ENCODE assay signal across 13 cellular contexts in the genomic region with DNA sequence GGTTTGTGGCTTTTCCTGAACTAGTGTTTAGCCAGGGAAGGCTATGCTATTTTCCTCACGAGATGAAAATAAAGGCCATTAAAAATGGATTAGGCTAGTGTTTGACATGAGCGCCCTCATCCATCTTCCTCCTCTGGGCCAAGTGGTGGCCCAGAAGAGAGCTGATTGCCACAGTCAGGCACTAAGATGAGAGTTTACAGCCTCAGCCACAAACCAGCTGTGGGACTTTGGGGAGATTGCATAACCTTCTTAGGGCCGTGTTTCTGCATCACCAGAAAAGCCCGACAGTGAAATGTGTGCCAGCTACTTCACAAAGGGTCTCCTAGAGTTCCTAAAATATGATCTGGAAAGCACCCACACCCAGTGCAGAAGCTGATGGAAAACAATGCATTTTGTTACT. TPM values are rescaled to one million over a fixed set of nuclear protein-coding genes. Genes with fewer than 3 reads are reported as not detected.
DNase-seq lines count a peak whose midpoint lies in the region; ATAC-seq and TF ChIP-seq lines count a peak whose summit lies in the region.
"Had no signal": no experiment of that assay in that cellular context is flagged by ENCODE, and none has a peak within 500 bp of the region (broad histone marks: within the 10 kb centered on the region; RNA-seq: fewer than 3 reads in every experiment).

No MANE protein-coding gene starts in this region.

- DNase-seq in NCI-H82 (lab: John Stamatoyannopoulos, UW) (peak; percentile 4), NCI-H82 treated with DMSO at 0.1 percent for 48 hours (lab: John Stamatoyannopoulos, UW; ENCODE audit: unreplicated experiment) (no peak), SKM-1 treated with dmso at 0.1 percent for 144 hours (lab: John Stamatoyannopoulos, UW; ENCODE audit: unreplicated experiment) (peak; percentile 71), left cardiac atrium (no peak), uterus (peak; percentile 31 to 54), MM.1S (no peak), epidermal melanocyte (ENCODE audit: insufficient read length, low spot score) (no peak)
- no peak for DNase-seq in stimulated activated effector memory CD8-positive, alpha-beta T cell treated with anti-CD3 and anti-CD28 coated beads, Interleukin-12 subunit alpha, Interleukin-12 subunit beta, amount 100 ng/mL, for 72 hours (ENCODE audit: low spot score in 2 of 2)
- DNase-seq: activated B cell treated with CpG ODN at 0.5 μM for 24 hours; activated naive CD4-positive, alpha-beta T cell treated with anti-CD3 and anti-CD28 coated beads, Interleukin-2, amount 50 U/mL, for 16 hours; HFFc6; SK-N-SH; thyroid gland had no signal

- H3K27me3 ChIP-seq in uterus (no peaks in the 10 kb centered on the region), MM.1S (replicated peaks; ENCODE audit: insufficient read depth, low read length) (no peaks in the 10 kb centered on the region)
- H3K27me3 ChIP-seq: thyroid gland had no signal

- no peaks in the 10 kb centered on the region for H3K9me3 Mint-ChIP-seq in stimulated activated effector memory CD8-positive, alpha-beta T cell treated with anti-CD3 and anti-CD28 coated beads, Interleukin-12 subunit alpha, Interleukin-12 subunit beta, amount 100 ng/mL, for 72 hours
- H3K9me3 Mint-ChIP-seq: HFFc6 had no signal

- H3K4me3 ChIP-seq in uterus (no peak overlapping the region), MM.1S (ENCODE audit: low read length) (no peak overlapping the region)
- H3K4me3 ChIP-seq: thyroid gland had no signal

- TF ChIP-seq CTCF in uterus (IDR thresholded peaks at IDR 0.05) (no peak), MM.1S (IDR thresholded peaks at IDR 0.05; ENCODE audit: low read length) (no peak)

- no peak overlapping the region for H3K4me3 Mint-ChIP-seq in stimulated activated effector memory CD8-positive, alpha-beta T cell treated with anti-CD3 and anti-CD28 coated beads, Interleukin-12 subunit alpha, Interleukin-12 subunit beta, amount 100 ng/mL, for 72 hours
- H3K4me3 Mint-ChIP-seq: activated B cell treated with CpG ODN at 0.5 μM for 24 hours, HFFc6 had no signal

- H3K4me1 Mint-ChIP-seq in stimulated activated effector memory CD8-positive, alpha-beta T cell treated with anti-CD3 and anti-CD28 coated beads, Interleukin-12 subunit alpha, Interleukin-12 subunit beta, amount 100 ng/mL, for 72 hours: no peaks in the 10 kb centered on the region
- H3K4me1 Mint-ChIP-seq: activated B cell treated with CpG ODN at 0.5 μM for 24 hours had no signal

- H3K4me1 ChIP-seq in uterus (no peaks in the 10 kb centered on the region), MM.1S (ENCODE audit: low read length) (no peaks in the 10 kb centered on the region)

- no peaks in the 10 kb centered on the region for H3F3A ChIP-seq in MM.1S (ENCODE audit: insufficient read depth, low read length)

- no peaks in the 10 kb centered on the region for H3K9me2 ChIP-seq in MM.1S (replicated peaks; ENCODE audit: insufficient read depth, low read length)
- H3K9me2 ChIP-seq: SK-N-SH had no signal

- ATAC-seq in left cardiac atrium: peak; percentile 62 to 77
- no peak for ATAC-seq in stimulated activated effector memory CD8-positive, alpha-beta T cell treated with anti-CD3 and anti-CD28 coated beads, Interleukin-12 subunit alpha, Interleukin-12 subunit beta, amount 100 ng/mL, for 72 hours

- H3K9me3 ChIP-seq in uterus: no peaks in the 10 kb centered on the region
- no peaks in the 10 kb centered on the region for H3K9me3 ChIP-seq in MM.1S (replicated peaks; ENCODE audit: insufficient read depth, low read length)
- H3K9me3 ChIP-seq: SK-N-SH, thyroid gland had no signal

- H3K79me2 ChIP-seq in MM.1S (ENCODE audit: low read length): no peaks in the 10 kb centered on the region

- no peaks in the 10 kb centered on the region for H4K20me1 ChIP-seq in MM.1S (ENCODE audit: insufficient read depth, low read length)

- H3K27ac ChIP-seq in uterus (peak overlapping the region in 1 of 2 donors; percentile 44), MM.1S (ENCODE audit: low read length) (no peak overlapping the region)
- H3K27ac ChIP-seq: thyroid gland had no signal

- no peak overlapping the region for H2AFZ ChIP-seq in MM.1S (ENCODE audit: low read length)

- H3K36me3 Mint-ChIP-seq in stimulated activated effector memory CD8-positive, alpha-beta T cell treated with anti-CD3 and anti-CD28 coated beads, Interleukin-12 subunit alpha, Interleukin-12 subunit beta, amount 100 ng/mL, for 72 hours: no peaks in the 10 kb centered on the region

- H3K36me3 ChIP-seq in uterus (no peaks in the 10 kb centered on the region), MM.1S (replicated peaks; ENCODE audit: insufficient read depth, low read length) (no peaks in the 10 kb centered on the region)
- H3K36me3 ChIP-seq: thyroid gland had no signal

- no peak for TF ChIP-seq POLR2A in uterus (IDR thresholded peaks at IDR 0.05)

- H3K9ac ChIP-seq in MM.1S (ENCODE audit: low read length): no peak overlapping the region
- H3K9ac ChIP-seq: SK-N-SH had no signal

- H3K27ac Mint-ChIP-seq in stimulated activated effector memory CD8-positive, alpha-beta T cell treated with anti-CD3 and anti-CD28 coated beads, Interleukin-12 subunit alpha, Interleukin-12 subunit beta, amount 100 ng/mL, for 72 hours: no peak overlapping the region
- H3K27ac Mint-ChIP-seq: activated B cell treated with CpG ODN at 0.5 μM for 24 hours, HFFc6 had no signal

- intact Hi-C loops in left cardiac atrium (cut with DNase I) (no loop called here), uterus (cut with DNase I; ENCODE audit: low total_unique reads) (no loop called here)

- no peak overlapping the region for H3K4me2 ChIP-seq in MM.1S (ENCODE audit: low read depth, low read length)
- H3K4me2 ChIP-seq: SK-N-SH had no signal

RNA-seq across cellular contexts. Expression of a gene that starts 42.3 kb away (rescaled TPM):
- total RNA-seq in left cardiac atrium (10 to 100 TPM in 1 of 2 donors, 1 to 10 TPM in 1; 5.9 to 11.5 TPM), uterus (10 to 100 TPM in 2 of 4 donors, 1 to 10 TPM in 1, under 1 TPM in 1; 0.29 to 12.9 (median 8.8) TPM)
- total RNA-seq: activated B cell treated with CpG ODN at 0.5 μM for 24 hours had no signal

Comparison
In these comparisons a context has a peak if more than half of its experiments do, and no peak if none do; other contexts are left out.
1. DNase-seq: peak in NCI-H82 (single experiment), SKM-1 treated with dmso at 0.1 percent for 144 hours (single experiment) and uterus (2 of 2); none in NCI-H82 treated with DMSO at 0.1 percent for 48 hours (single experiment), left cardiac atrium (single experiment), MM.1S (single experiment), epidermal melanocyte (single experiment) and stimulated activated effector memory CD8-positive, alpha-beta T cell treated with anti-CD3 and anti-CD28 coated beads, Interleukin-12 subunit alpha, Interleukin-12 subunit beta, amount 100 ng/mL, for 72 hours (0 of 2).